ENCODE assay signal across 28 cellular contexts in the genomic region with DNA sequence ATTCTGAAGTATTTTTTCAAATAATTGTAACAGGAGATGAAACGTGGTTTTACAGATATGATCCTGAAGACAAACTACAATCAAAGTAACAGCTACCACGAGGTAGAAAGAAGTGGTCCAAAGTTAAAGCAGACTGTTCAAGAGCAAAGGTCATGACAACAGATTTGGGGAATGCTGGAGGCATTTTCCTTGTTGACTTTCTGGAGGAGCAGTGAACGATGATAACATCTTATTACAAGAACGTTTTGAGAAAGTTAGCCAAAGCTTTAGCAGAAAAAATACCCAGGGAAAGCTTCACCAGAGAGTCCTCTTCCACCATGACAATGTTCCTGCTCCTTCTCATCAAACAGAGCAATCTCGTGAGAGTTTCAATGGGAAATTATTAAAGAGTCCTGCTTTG.
"Had no signal": no experiment of that assay in that cellular context is flagged by ENCODE, and none has a peak within 500 bp of the region (broad histone marks: within the 10 kb centered on the region; RNA-seq: fewer than 3 reads in every experiment).

No MANE protein-coding gene starts in this region.

- H3K36me3 Mint-ChIP-seq: activated CD8-positive, alpha-beta memory T cell treated with anti-CD3 and anti-CD28 coated beads, Interleukin-2, amount 10 ng/mL, durations not matched to agents 7 days and 5 days; activated naive CD4-positive, alpha-beta T cell treated with anti-CD3 and anti-CD28 coated beads, Interleukin-2, amount 10 ng/mL, durations not matched to agents 7 days and 5 days; brain; neural progenitor cell had no signal

- H3K36me3 ChIP-seq: left lung, neural progenitor cell, sigmoid colon, WERI-Rb-1 had no signal

- H3K4me2 ChIP-seq: neural progenitor cell had no signal

- H3K4me1 ChIP-seq: left lung, neural progenitor cell, sigmoid colon, testis had no signal

- FAIRE-seq: TTC549 had no signal

- DNase-seq: activated CD4-positive, alpha-beta T cell treated with anti-CD3 and anti-CD28 coated beads, Interleukin-2, amount 10 ng/mL, durations not matched to agents 7 days and 5 days; activated CD4-positive, CD25-positive, alpha-beta regulatory T cell treated with anti-CD3 and anti-CD28 coated beads, Interleukin-2, amount 50 U/mL, for 72 hours; activated CD8-positive, alpha-beta memory T cell treated with anti-CD3 and anti-CD28 coated beads, Interleukin-2, amount 10 ng/mL, durations not matched to agents 7 days and 5 days; activated CD8-positive, alpha-beta T cell treated with anti-CD3 and anti-CD28 coated beads for 36 hours; activated effector memory CD4-positive, alpha-beta T cell treated with anti-CD3 and anti-CD28 coated beads, Interleukin-2, amount 50 U/mL, for 16 hours; activated naive CD4-positive, alpha-beta T cell treated with anti-CD3 and anti-CD28 coated beads, Interleukin-2, amount 10 ng/mL, durations not matched to agents 7 days and 5 days; activated naive CD8-positive, alpha-beta T cell treated with anti-CD3 and anti-CD28 coated beads, Interleukin-2, amount 50 U/mL, for 24 hours; activated T-cell treated with anti-CD3 and anti-CD28 coated beads for 4 hours; anterior cingulate cortex; effector CD4-positive, alpha-beta T cell; immature natural killer cell; kidney glomerular epithelial cell; left lung; naive thymus-derived CD4-positive, alpha-beta T cell; retina; sigmoid colon; stimulated activated CD4-positive, alpha-beta T cell treated with anti-CD3 and anti-CD28 coated beads, Interleukin-2, amount 100 ng/mL, for 48 hours; stimulated activated CD8-positive, alpha-beta memory T cell treated with anti-CD3 and anti-CD28 coated beads, Interleukin-4, amount 100 ng/mL, for 48 hours; stimulated activated naive CD4-positive, alpha-beta T cell; T-helper 1 cell; testis; WERI-Rb-1 had no signal

- ATAC-seq: activated CD8-positive, alpha-beta memory T cell treated with anti-CD3 and anti-CD28 coated beads, Interleukin-2, amount 10 ng/mL, durations not matched to agents 7 days and 5 days; activated CD8-positive, alpha-beta T cell treated with anti-CD3 and anti-CD28 coated beads for 36 hours; activated naive CD8-positive, alpha-beta T cell treated with anti-CD3 and anti-CD28 coated beads, Interleukin-2, amount 50 U/mL, for 24 hours; left lung; naive thymus-derived CD4-positive, alpha-beta T cell had no signal

- H3K27me3 ChIP-seq: left lung, neural progenitor cell, sigmoid colon, testis had no signal

- H3K4me1 Mint-ChIP-seq: activated CD4-positive, alpha-beta T cell treated with anti-CD3 and anti-CD28 coated beads, Interleukin-2, amount 10 ng/mL, durations not matched to agents 7 days and 5 days; activated CD8-positive, alpha-beta memory T cell treated with anti-CD3 and anti-CD28 coated beads, Interleukin-2, amount 10 ng/mL, durations not matched to agents 7 days and 5 days; activated naive CD4-positive, alpha-beta T cell treated with anti-CD3 and anti-CD28 coated beads, Interleukin-2, amount 10 ng/mL, durations not matched to agents 7 days and 5 days; activated naive CD8-positive, alpha-beta T cell treated with anti-CD3 and anti-CD28 coated beads, Interleukin-2, amount 50 U/mL, for 24 hours; brain; immature natural killer cell; naive thymus-derived CD4-positive, alpha-beta T cell; neural progenitor cell had no signal

- H3K27ac Mint-ChIP-seq: activated CD4-positive, alpha-beta T cell treated with anti-CD3 and anti-CD28 coated beads, Interleukin-2, amount 10 ng/mL, durations not matched to agents 7 days and 5 days; activated CD8-positive, alpha-beta memory T cell treated with anti-CD3 and anti-CD28 coated beads, Interleukin-2, amount 10 ng/mL, durations not matched to agents 7 days and 5 days; activated CD8-positive, alpha-beta T cell treated with anti-CD3 and anti-CD28 coated beads for 36 hours; activated naive CD4-positive, alpha-beta T cell treated with anti-CD3 and anti-CD28 coated beads, Interleukin-2, amount 10 ng/mL, durations not matched to agents 7 days and 5 days; activated naive CD8-positive, alpha-beta T cell treated with anti-CD3 and anti-CD28 coated beads, Interleukin-2, amount 50 U/mL, for 24 hours; brain; dendritic cell treated with granulocyte-macrophage colony-stimulating factor and Interleukin-4, amounts not matched to agents 40 ng/mL and 50 ng/mL, for 4 days; immature natural killer cell; naive thymus-derived CD4-positive, alpha-beta T cell; neural progenitor cell; progenitor cell of endocrine pancreas had no signal

- H3K9ac ChIP-seq: neural progenitor cell had no signal

- H3K9me3 ChIP-seq: sigmoid colon, testis had no signal

- H2AFZ ChIP-seq: neural progenitor cell had no signal

- H3K4me3 ChIP-seq: left lung, lung, neural progenitor cell, sigmoid colon, testis had no signal

- H3K27me3 Mint-ChIP-seq: activated CD8-positive, alpha-beta memory T cell treated with anti-CD3 and anti-CD28 coated beads, Interleukin-2, amount 10 ng/mL, durations not matched to agents 7 days and 5 days; activated naive CD4-positive, alpha-beta T cell treated with anti-CD3 and anti-CD28 coated beads, Interleukin-2, amount 10 ng/mL, durations not matched to agents 7 days and 5 days; activated naive CD8-positive, alpha-beta T cell treated with anti-CD3 and anti-CD28 coated beads, Interleukin-2, amount 50 U/mL, for 24 hours; brain; dendritic cell treated with granulocyte-macrophage colony-stimulating factor and Interleukin-4, amounts not matched to agents 40 ng/mL and 50 ng/mL, for 4 days; progenitor cell of endocrine pancreas had no signal

- H3K27ac ChIP-seq: left lung, neural progenitor cell, sigmoid colon, testis, WERI-Rb-1 had no signal

- H3K4me3 Mint-ChIP-seq: activated CD4-positive, alpha-beta T cell treated with anti-CD3 and anti-CD28 coated beads, Interleukin-2, amount 10 ng/mL, durations not matched to agents 7 days and 5 days; activated CD8-positive, alpha-beta memory T cell treated with anti-CD3 and anti-CD28 coated beads, Interleukin-2, amount 10 ng/mL, durations not matched to agents 7 days and 5 days; activated CD8-positive, alpha-beta T cell treated with anti-CD3 and anti-CD28 coated beads for 36 hours; activated naive CD4-positive, alpha-beta T cell treated with anti-CD3 and anti-CD28 coated beads, Interleukin-2, amount 10 ng/mL, durations not matched to agents 7 days and 5 days; activated naive CD8-positive, alpha-beta T cell treated with anti-CD3 and anti-CD28 coated beads, Interleukin-2, amount 50 U/mL, for 24 hours; brain; dendritic cell treated with granulocyte-macrophage colony-stimulating factor and Interleukin-4, amounts not matched to agents 40 ng/mL and 50 ng/mL, for 4 days; immature natural killer cell; naive thymus-derived CD4-positive, alpha-beta T cell; neural progenitor cell had no signal
